1 cellular context compared by ENCODE assay signal in the genomic region with DNA sequence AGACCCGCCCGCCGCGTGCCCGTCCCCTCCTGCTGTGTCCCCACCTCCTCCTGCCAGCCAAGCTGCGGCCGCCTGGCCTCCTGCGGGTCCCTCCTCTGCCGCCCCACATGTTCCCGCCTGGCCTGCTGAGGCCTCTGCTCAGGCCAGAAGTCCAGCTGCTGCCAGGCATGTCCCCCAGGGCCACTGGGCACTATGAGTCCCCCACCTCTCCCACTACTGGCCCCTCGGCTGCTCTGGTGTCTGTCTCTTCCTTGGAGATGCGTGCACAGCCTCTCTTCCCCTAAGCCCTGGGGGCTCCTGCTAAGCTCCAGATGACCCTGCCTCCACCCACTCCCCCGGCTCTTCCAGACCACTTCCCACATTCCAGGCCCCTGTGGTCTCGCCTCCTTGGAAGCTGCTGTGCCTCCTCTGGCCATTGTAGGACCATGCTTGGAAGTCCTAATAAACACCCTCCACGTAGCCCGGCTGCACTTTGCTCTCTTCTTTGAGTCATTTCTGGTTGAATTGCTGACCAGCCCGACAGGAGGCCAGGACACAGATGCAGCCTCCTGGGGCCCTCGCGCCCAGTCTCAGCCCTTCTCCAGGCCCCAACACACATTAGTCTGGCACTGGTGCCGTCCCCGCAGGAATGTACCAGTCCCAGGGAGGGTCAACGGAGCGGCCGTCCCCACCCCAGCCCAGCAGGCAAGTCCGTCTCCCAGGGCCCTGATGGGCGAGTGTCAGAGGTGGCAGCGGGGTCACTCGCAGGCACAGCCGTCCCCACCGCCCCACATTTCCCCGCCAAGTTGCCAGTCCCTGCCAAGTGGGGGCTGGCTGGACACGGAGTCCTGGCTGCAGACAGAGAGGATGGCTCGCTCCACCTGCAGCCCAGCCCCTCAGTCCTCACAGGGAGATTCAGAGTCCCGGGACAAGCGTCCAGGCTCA.
TF ChIP-seq lines count a peak whose summit lies in the region.

No MANE protein-coding gene starts in this region.

TF ChIP-seq in HepG2, 621 proteins besides CTCF, POLR2A, EP300 and RAD21 (continued from another document):
- TF ChIP-seq, protein P1, sequence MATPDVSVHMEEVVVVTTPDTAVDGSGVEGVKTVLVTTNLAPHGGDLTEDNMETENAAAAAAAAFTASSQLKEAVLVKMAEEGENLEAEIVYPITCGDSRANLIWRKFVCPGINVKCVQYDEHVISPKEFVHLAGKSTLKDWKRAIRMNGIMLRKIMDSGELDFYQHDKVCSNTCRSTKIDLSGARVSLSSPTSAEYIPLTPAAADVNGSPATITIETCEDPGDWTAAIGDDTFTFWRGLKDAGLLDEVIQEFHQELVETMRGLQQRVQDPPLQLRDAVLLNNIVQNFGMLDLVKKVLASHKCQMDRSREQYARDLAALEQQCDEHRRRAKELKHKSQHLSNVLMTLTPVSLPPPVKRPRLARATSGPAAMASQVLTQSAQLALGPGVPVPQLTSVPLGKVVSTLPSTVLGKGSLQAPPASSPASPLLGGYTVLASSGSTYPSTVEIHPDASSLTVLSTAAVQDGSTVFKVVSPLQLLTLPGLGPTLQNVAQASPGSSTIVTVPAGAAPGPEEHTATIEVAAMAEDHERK (CRISPR knock-in tag; IDR thresholded peaks at IDR 0.05; ENCODE audit: low read depth), result no peak
- TF ChIP-seq ZFP36L1 (CRISPR knock-in tag; IDR thresholded peaks at IDR 0.05), result no peak
- TF ChIP-seq JUNB (CRISPR knock-in tag; IDR thresholded peaks at IDR 0.05; ENCODE audit: borderline replicate concordance), result no peak
- TF ChIP-seq, protein P2, sequence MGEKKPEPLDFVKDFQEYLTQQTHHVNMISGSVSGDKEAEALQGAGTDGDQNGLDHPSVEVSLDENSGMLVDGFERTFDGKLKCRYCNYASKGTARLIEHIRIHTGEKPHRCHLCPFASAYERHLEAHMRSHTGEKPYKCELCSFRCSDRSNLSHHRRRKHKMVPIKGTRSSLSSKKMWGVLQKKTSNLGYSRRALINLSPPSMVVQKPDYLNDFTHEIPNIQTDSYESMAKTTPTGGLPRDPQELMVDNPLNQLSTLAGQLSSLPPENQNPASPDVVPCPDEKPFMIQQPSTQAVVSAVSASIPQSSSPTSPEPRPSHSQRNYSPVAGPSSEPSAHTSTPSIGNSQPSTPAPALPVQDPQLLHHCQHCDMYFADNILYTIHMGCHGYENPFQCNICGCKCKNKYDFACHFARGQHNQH (CRISPR knock-in tag; IDR thresholded peaks at IDR 0.05), result no peak
- TF ChIP-seq ZNF34 (CRISPR knock-in tag; IDR thresholded peaks at IDR 0.05; ENCODE audit: borderline replicate concordance), result no peak
- TF ChIP-seq ARNTL (CRISPR knock-in tag; IDR thresholded peaks at IDR 0.05), result peak; percentile 51; the same call in 1 of the 2 replicates
- TF ChIP-seq ZZZ3 (CRISPR knock-in tag; IDR thresholded peaks at IDR 0.05; ENCODE audit: borderline replicate concordance), result no peak
- TF ChIP-seq ARHGAP35 (CRISPR knock-in tag; IDR thresholded peaks at IDR 0.05; ENCODE audit: borderline replicate concordance), result no peak
- peak; percentile 95; the same call in 1 of the 2 replicates for TF ChIP-seq ZNF543 (CRISPR knock-in tag; IDR thresholded peaks at IDR 0.05)
- TF ChIP-seq, protein P3, sequence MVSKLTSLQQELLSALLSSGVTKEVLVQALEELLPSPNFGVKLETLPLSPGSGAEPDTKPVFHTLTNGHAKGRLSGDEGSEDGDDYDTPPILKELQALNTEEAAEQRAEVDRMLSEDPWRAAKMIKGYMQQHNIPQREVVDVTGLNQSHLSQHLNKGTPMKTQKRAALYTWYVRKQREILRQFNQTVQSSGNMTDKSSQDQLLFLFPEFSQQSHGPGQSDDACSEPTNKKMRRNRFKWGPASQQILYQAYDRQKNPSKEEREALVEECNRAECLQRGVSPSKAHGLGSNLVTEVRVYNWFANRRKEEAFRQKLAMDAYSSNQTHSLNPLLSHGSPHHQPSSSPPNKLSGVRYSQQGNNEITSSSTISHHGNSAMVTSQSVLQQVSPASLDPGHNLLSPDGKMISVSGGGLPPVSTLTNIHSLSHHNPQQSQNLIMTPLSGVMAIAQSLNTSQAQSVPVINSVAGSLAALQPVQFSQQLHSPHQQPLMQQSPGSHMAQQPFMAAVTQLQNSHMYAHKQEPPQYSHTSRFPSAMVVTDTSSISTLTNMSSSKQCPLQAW (CRISPR knock-in tag; IDR thresholded peaks at IDR 0.05), result peak; percentile 57; the same call in 1 of the 2 replicates
- TF ChIP-seq, protein P4, sequence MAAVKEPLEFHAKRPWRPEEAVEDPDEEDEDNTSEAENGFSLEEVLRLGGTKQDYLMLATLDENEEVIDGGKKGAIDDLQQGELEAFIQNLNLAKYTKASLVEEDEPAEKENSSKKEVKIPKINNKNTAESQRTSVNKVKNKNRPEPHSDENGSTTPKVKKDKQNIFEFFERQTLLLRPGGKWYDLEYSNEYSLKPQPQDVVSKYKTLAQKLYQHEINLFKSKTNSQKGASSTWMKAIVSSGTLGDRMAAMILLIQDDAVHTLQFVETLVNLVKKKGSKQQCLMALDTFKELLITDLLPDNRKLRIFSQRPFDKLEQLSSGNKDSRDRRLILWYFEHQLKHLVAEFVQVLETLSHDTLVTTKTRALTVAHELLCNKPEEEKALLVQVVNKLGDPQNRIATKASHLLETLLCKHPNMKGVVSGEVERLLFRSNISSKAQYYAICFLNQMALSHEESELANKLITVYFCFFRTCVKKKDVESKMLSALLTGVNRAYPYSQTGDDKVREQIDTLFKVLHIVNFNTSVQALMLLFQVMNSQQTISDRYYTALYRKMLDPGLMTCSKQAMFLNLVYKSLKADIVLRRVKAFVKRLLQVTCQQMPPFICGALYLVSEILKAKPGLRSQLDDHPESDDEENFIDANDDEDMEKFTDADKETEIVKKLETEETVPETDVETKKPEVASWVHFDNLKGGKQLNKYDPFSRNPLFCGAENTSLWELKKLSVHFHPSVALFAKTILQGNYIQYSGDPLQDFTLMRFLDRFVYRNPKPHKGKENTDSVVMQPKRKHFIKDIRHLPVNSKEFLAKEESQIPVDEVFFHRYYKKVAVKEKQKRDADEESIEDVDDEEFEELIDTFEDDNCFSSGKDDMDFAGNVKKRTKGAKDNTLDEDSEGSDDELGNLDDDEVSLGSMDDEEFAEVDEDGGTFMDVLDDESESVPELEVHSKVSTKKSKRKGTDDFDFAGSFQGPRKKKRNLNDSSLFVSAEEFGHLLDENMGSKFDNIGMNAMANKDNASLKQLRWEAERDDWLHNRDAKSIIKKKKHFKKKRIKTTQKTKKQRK (IDR thresholded peaks at IDR 0.05; ENCODE audit: low read length), result no peak
- no peak for TF ChIP-seq NFKB2 (CRISPR knock-in tag; IDR thresholded peaks at IDR 0.05; ENCODE audit: borderline replicate concordance)
- no peak for TF ChIP-seq ARNT2 (CRISPR knock-in tag; IDR thresholded peaks at IDR 0.05; ENCODE audit: low read depth)
- peak; percentile 48; the same call in 1 of the 2 replicates for TF ChIP-seq ZNF350 (CRISPR knock-in tag; IDR thresholded peaks at IDR 0.05; ENCODE audit: borderline replicate concordance, low read depth)
- peak; percentile 65 for TF ChIP-seq KDM6A (CRISPR knock-in tag; IDR thresholded peaks at IDR 0.05; ENCODE audit: low read depth)
- TF ChIP-seq HDAC1 (CRISPR knock-in tag; IDR thresholded peaks at IDR 0.05), result peak; percentile 49
- 0 out of 2 replicates have a peak, but pooled peaks have one; percentile 57 for TF ChIP-seq ZNF772 (CRISPR knock-in tag; IDR thresholded peaks at IDR 0.05)
- TF ChIP-seq TAF1 (CRISPR knock-in tag; IDR thresholded peaks at IDR 0.05), result no peak
- TF ChIP-seq, protein P5, sequence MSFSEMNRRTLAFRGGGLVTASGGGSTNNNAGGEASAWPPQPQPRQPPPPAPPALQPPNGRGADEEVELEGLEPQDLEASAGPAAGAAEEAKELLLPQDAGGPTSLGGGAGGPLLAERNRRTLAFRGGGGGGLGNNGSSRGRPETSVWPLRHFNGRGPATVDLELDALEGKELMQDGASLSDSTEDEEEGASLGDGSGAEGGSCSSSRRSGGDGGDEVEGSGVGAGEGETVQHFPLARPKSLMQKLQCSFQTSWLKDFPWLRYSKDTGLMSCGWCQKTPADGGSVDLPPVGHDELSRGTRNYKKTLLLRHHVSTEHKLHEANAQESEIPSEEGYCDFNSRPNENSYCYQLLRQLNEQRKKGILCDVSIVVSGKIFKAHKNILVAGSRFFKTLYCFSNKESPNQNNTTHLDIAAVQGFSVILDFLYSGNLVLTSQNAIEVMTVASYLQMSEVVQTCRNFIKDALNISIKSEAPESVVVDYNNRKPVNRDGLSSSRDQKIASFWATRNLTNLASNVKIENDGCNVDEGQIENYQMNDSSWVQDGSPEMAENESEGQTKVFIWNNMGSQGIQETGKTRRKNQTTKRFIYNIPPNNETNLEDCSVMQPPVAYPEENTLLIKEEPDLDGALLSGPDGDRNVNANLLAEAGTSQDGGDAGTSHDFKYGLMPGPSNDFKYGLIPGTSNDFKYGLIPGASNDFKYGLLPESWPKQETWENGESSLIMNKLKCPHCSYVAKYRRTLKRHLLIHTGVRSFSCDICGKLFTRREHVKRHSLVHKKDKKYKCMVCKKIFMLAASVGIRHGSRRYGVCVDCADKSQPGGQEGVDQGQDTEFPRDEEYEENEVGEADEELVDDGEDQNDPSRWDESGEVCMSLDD (CRISPR knock-in tag; IDR thresholded peaks at IDR 0.05; ENCODE audit: borderline replicate concordance), result no peak
- no peak for TF ChIP-seq HNRNPUL1 (IDR thresholded peaks at IDR 0.05; ENCODE audit: low read depth, low read length)
- TF ChIP-seq, protein P6, sequence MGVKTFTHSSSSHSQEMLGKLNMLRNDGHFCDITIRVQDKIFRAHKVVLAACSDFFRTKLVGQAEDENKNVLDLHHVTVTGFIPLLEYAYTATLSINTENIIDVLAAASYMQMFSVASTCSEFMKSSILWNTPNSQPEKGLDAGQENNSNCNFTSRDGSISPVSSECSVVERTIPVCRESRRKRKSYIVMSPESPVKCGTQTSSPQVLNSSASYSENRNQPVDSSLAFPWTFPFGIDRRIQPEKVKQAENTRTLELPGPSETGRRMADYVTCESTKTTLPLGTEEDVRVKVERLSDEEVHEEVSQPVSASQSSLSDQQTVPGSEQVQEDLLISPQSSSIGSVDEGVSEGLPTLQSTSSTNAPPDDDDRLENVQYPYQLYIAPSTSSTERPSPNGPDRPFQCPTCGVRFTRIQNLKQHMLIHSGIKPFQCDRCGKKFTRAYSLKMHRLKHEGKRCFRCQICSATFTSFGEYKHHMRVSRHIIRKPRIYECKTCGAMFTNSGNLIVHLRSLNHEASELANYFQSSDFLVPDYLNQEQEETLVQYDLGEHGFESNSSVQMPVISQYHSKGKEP (CRISPR knock-in tag; IDR thresholded peaks at IDR 0.05), result no peak
